In genomic region chr16:2482181-2483107, GRCh38 we compare ENCODE assay signal across 8 cellular contexts. TPM values are rescaled to one million over a fixed set of nuclear protein-coding genes. Genes with fewer than 3 reads are reported as not detected.
DNase-seq lines count a peak whose midpoint lies in the region; ATAC-seq, FAIRE-seq and TF ChIP-seq lines count a peak whose summit lies in the region.

No MANE protein-coding gene starts in this region.

- no peak overlapping the region for H2BK12ac ChIP-seq in trophoblast cell (ENCODE audit: low read length)

- H3F3A ChIP-seq in GM23248 (ENCODE audit: insufficient read depth): peaks cover 10% of the 10 kb centered on the region; the same call in 1 of the 2 replicates

- intact Hi-C loops in stomach (cut with DNase I; ENCODE audit: low total_unique reads): no loop called here

- DNase-seq in GM23248: peak; percentile 92
- peak in 46 of 58 donors; percentile 28 to 82 (median 58) for DNase-seq in anterior cingulate cortex (lab: John Stamatoyannopoulos, UW)
- DNase-seq in hypothalamus (lab: John Stamatoyannopoulos, UW): peak in 41 of 51 donors; percentile 15 to 81 (median 50)
- no peak for DNase-seq in stomach
- DNase-seq in urothelium cell line (ENCODE audit: low spot score): no peak
- DNase-seq in trophoblast cell: no peak
- DNase-seq in effector memory CD8-positive, alpha-beta T cell: no peak
- DNase-seq in type B pancreatic cell (ENCODE audit: extremely low spot score, unreplicated experiment): no peak

- no peaks in the 10 kb centered on the region for H3K27me3 Mint-ChIP-seq in effector memory CD8-positive, alpha-beta T cell
- no peaks in the 10 kb centered on the region for H3K27me3 Mint-ChIP-seq in type B pancreatic cell

- no peak overlapping the region for H4K12ac ChIP-seq in trophoblast cell (ENCODE audit: low read depth, low read length)

- peaks cover 18 to 23% of the 10 kb centered on the region in 2 donors for H3K4me1 Mint-ChIP-seq in effector memory CD8-positive, alpha-beta T cell (ENCODE audit: low read depth in 2 of 2)
- H3K4me1 Mint-ChIP-seq in type B pancreatic cell (ENCODE audit: unreplicated experiment): peaks cover 38% of the 10 kb centered on the region

- no peak overlapping the region for H3K14ac ChIP-seq in trophoblast cell (ENCODE audit: low read length)

- no peaks in the 10 kb centered on the region for H3K9me2 ChIP-seq in GM23248 (ENCODE audit: insufficient read depth)

- H4K20me1 ChIP-seq in GM23248 (ENCODE audit: insufficient read depth): no peaks in the 10 kb centered on the region

- H3K79me2 ChIP-seq in GM23248 (ENCODE audit: insufficient read depth) (peaks cover 62% of the 10 kb centered on the region), trophoblast cell (ENCODE audit: control insufficient read depth, insufficient read depth, low read length, poor library complexity) (no peaks in the 10 kb centered on the region)

- H3K36me3 Mint-ChIP-seq in effector memory CD8-positive, alpha-beta T cell (ENCODE audit: insufficient read depth): peaks cover 2% of the 10 kb centered on the region
- peaks cover 3% of the 10 kb centered on the region for H3K36me3 Mint-ChIP-seq in type B pancreatic cell

- no peak overlapping the region for H3K27ac Mint-ChIP-seq in effector memory CD8-positive, alpha-beta T cell
- no peak overlapping the region for H3K27ac Mint-ChIP-seq in type B pancreatic cell

- no peak overlapping the region for H4K8ac ChIP-seq in trophoblast cell (ENCODE audit: low read depth, low read length)

- no peak overlapping the region for H2AK5ac ChIP-seq in trophoblast cell (ENCODE audit: low read length)

- no peak overlapping the region for H2BK5ac ChIP-seq in trophoblast cell (ENCODE audit: low read depth, low read length, poor library complexity)

- ATAC-seq in effector memory CD8-positive, alpha-beta T cell (replicated peaks): no peak

- H3K9me3 ChIP-seq in GM23248 (ENCODE audit: low read depth): no peaks in the 10 kb centered on the region
- H3K9me3 ChIP-seq in stomach: no peaks in the 10 kb centered on the region
- H3K9me3 ChIP-seq in trophoblast cell (ENCODE audit: insufficient read depth, low read depth, low read length): peaks cover 2% of the 10 kb centered on the region

- TF ChIP-seq POLR2A in stomach (IDR thresholded peaks at IDR 0.05): no peak

- H3K4me3 ChIP-seq in GM23248 (peak overlapping the region; percentile 57), stomach (peak overlapping the region; percentile 9 to 17 (median 10)), trophoblast cell (ENCODE audit: low read depth, low read length) (no peak overlapping the region)

- no peak for FAIRE-seq in urothelium cell line (lab: Jason Lieb, UNC)

- H3K27ac ChIP-seq in GM23248 (peak overlapping the region; percentile 86), stomach (peak overlapping the region in 4 of 5 donors; percentile 22 to 80 (median 60)), trophoblast cell (ENCODE audit: low read depth, low read length) (no peak overlapping the region)

- H3K23ac ChIP-seq in trophoblast cell (ENCODE audit: low read length): no peak overlapping the region

- no peak for TF ChIP-seq EP300 in stomach (IDR thresholded peaks at IDR 0.05)

- H4K91ac ChIP-seq in trophoblast cell (ENCODE audit: low read depth, low read length): no peak overlapping the region

- no peaks in the 10 kb centered on the region for H3K79me1 ChIP-seq in trophoblast cell (ENCODE audit: low read length)

- no peak overlapping the region for H3K4ac ChIP-seq in trophoblast cell (ENCODE audit: low read depth, low read length)

- H3K18ac ChIP-seq in trophoblast cell (ENCODE audit: low read length): no peak overlapping the region

- in situ Hi-C loops in GM23248 (cut with MboI): no loop called here

- no peak overlapping the region for H3K4me3 Mint-ChIP-seq in effector memory CD8-positive, alpha-beta T cell
- no peak overlapping the region for H3K4me3 Mint-ChIP-seq in type B pancreatic cell

- H3K4me2 ChIP-seq in GM23248 (ENCODE audit: unreplicated experiment): peak overlapping the region; percentile 57
- no peak overlapping the region for H3K4me2 ChIP-seq in trophoblast cell (ENCODE audit: low read length)

- H3K9ac ChIP-seq in GM23248: peak overlapping the region; percentile 86
- no peak overlapping the region for H3K9ac ChIP-seq in trophoblast cell (ENCODE audit: low read length)

- H2BK120ac ChIP-seq in trophoblast cell (ENCODE audit: insufficient read depth, low read length, poor library complexity): no peak overlapping the region

- H3K36me3 ChIP-seq in GM23248 (ENCODE audit: low read depth): no peaks in the 10 kb centered on the region
- peaks cover 0 to 12% (median 4%) of the 10 kb centered on the region in 4 donors for H3K36me3 ChIP-seq in stomach
- H3K36me3 ChIP-seq in trophoblast cell (ENCODE audit: control insufficient read depth in 1 of 2, insufficient read depth in 2 of 2, low read length in 2 of 2): no peaks in the 10 kb centered on the region

- H3K27me3 ChIP-seq in GM23248 (replicated peaks; ENCODE audit: insufficient read depth) (no peaks in the 10 kb centered on the region), stomach (no peaks in the 10 kb centered on the region), trophoblast cell (ENCODE audit: insufficient read depth, low read length) (no peaks in the 10 kb centered on the region)

- H2AFZ ChIP-seq in GM23248 (peak overlapping the region; percentile 72), trophoblast cell (ENCODE audit: insufficient read depth, low read length, poor library complexity) (no peak overlapping the region)

- no peaks in the 10 kb centered on the region for H3K9me3 Mint-ChIP-seq in effector memory CD8-positive, alpha-beta T cell
- no peaks in the 10 kb centered on the region for H3K9me3 Mint-ChIP-seq in type B pancreatic cell

- 29 to 31% methylated on average over 27 to 28 of the region's 28 CpGs for WGBS in GM23248 (ENCODE audit: low coverage in 1 of 2, low lambda C conversion rate in 2 of 2, missing lambda C conversion rate in 2 of 2), 2 experiments
- 73 to 80% (median 75%) methylated on average over 28 of the region's 28 CpGs for WGBS in stomach, 5 donors
- no CpG with 5 or more reads among the region's 28 CpGs for WGBS in trophoblast cell (ENCODE audit: extremely low coverage, insufficient coverage, insufficient read length)

- TF ChIP-seq CTCF in stomach (IDR thresholded peaks at IDR 0.05) (no peak), type B pancreatic cell (conservative IDR thresholded peaks at IDR 0.05) (no peak)

- H3K4me1 ChIP-seq in GM23248 (ENCODE audit: insufficient read depth) (peaks cover 18% of the 10 kb centered on the region), stomach (peaks cover 19 to 62% (median 47%) of the 10 kb centered on the region in 4 donors), trophoblast cell (ENCODE audit: control insufficient read depth in 1 of 2, insufficient read depth in 2 of 2, low read length in 2 of 2) (no peaks in the 10 kb centered on the region)

RNA-seq across cellular contexts. Expression of gene TBC1D24, which starts 7.5 kb away (rescaled TPM):
- total RNA-seq in GM23248 (2014; rRNA removed; shearing (Covaris generic)): 17.8 and 18.7 TPM in 2 replicates
- polyA plus RNA-seq in GM23248 (2016; fragmentation: Nextera tagmentation; extraction: Ambion mirVana) (9.3 and 10.1 TPM in 2 replicates), stomach (1 to 10 TPM; 3.2 to 4.2 (median 3.4) TPM)
- total RNA-seq in stomach (10 to 100 TPM in 4 of 5 donors, 1 to 10 TPM in 1; 5.0 to 35.6 (median 18.7) TPM), type B pancreatic cell (ENCODE audit: low replicate concordance) (15.6 and 22.1 TPM in 2 replicates)
- polyA plus RNA-seq in trophoblast cell (2013): 4.0 TPM in 2 replicates

RNA-seq across cellular contexts. Expression of gene NTN3, which starts 11.3 kb away (rescaled TPM):
- total RNA-seq in GM23248 (2014; rRNA removed; shearing (Covaris generic)): 1.8 TPM in 1 of 2 replicates, not detected in the other
- not detected in 2 replicates for polyA plus RNA-seq in GM23248 (2016; fragmentation: Nextera tagmentation; extraction: Ambion mirVana)
- 1 to 10 TPM in 1 of 5 donors, not detected in 4; 1.8 TPM for total RNA-seq in stomach
- polyA plus RNA-seq in stomach: not detected
- polyA plus RNA-seq in trophoblast cell (2013): 0.03 and 0.04 TPM in 2 replicates
- total RNA-seq in type B pancreatic cell (ENCODE audit: low replicate concordance): 1.2 and 4.5 TPM in 2 replicates

RNA-seq across cellular contexts. Expression of gene TEDC2, which starts 22.5 kb away (rescaled TPM):
- total RNA-seq in GM23248 (2014; rRNA removed; shearing (Covaris generic)): 6.8 and 8.3 TPM in 2 replicates
- polyA plus RNA-seq in GM23248 (2016; fragmentation: Nextera tagmentation; extraction: Ambion mirVana) (4.2 and 4.8 TPM in 2 replicates), stomach (1 to 10 TPM in 2 of 3 donors, not detected in 1; 1.5 to 2.7 TPM)
- total RNA-seq in stomach (1 to 10 TPM in 3 of 5 donors, not detected in 2; 1.3 to 3.8 (median 3.6) TPM), type B pancreatic cell (ENCODE audit: low replicate concordance) (10.5 and 31.6 TPM in 2 replicates)
- polyA plus RNA-seq in trophoblast cell (2013): 9.0 and 9.9 TPM in 2 replicates

RNA-seq across cellular contexts. Expression of gene ATP6V0C, which starts 31.3 kb away (rescaled TPM):
- 43.2 and 44.9 TPM in 2 replicates for total RNA-seq in GM23248 (2014; rRNA removed; shearing (Covaris generic))
- 186 and 197 TPM in 2 replicates for polyA plus RNA-seq in GM23248 (2016; fragmentation: Nextera tagmentation; extraction: Ambion mirVana)
- total RNA-seq in stomach: 100 to 1,000 TPM in 2 of 5 donors, 10 to 100 TPM in 2, 1 to 10 TPM in 1; 8.1 to 169 (median 68.3) TPM
- polyA plus RNA-seq in stomach: 100 to 1,000 TPM in 1 of 3 donors, 10 to 100 TPM in 2; 49.8 to 113 (median 82.3) TPM
- polyA plus RNA-seq in trophoblast cell (2013): 722 and 724 TPM in 2 replicates
- total RNA-seq in type B pancreatic cell (ENCODE audit: low replicate concordance): 155 and 223 TPM in 2 replicates

RNA-seq across cellular contexts. Expression of gene AMDHD2, which starts 37.7 kb away (rescaled TPM):
- total RNA-seq in GM23248 (2014; rRNA removed; shearing (Covaris generic)): 31.9 and 32.8 TPM in 2 replicates
- polyA plus RNA-seq in GM23248 (2016; fragmentation: Nextera tagmentation; extraction: Ambion mirVana): 15.2 and 16.1 TPM in 2 replicates
- 10 to 100 TPM; 13.4 to 76.8 (median 28.7) TPM for total RNA-seq in stomach
- polyA plus RNA-seq in stomach: 10 to 100 TPM; 17.2 to 24.7 (median 21.1) TPM
- polyA plus RNA-seq in trophoblast cell (2013): 11.1 and 11.6 TPM in 2 replicates
- total RNA-seq in type B pancreatic cell (ENCODE audit: low replicate concordance): 46.1 and 61.8 TPM in 2 replicates

Comparison
In these comparisons a context has a peak if more than half of its experiments do, and no peak if none do; other contexts are left out.
1. DNase-seq: peak in GM23248 (single experiment), anterior cingulate cortex (46 of 58) and hypothalamus (41 of 51); none in stomach (single experiment), urothelium cell line (single experiment), trophoblast cell (0 of 2), effector memory CD8-positive, alpha-beta T cell (0 of 3) and type B pancreatic cell (single experiment).